In the genomic region with DNA sequence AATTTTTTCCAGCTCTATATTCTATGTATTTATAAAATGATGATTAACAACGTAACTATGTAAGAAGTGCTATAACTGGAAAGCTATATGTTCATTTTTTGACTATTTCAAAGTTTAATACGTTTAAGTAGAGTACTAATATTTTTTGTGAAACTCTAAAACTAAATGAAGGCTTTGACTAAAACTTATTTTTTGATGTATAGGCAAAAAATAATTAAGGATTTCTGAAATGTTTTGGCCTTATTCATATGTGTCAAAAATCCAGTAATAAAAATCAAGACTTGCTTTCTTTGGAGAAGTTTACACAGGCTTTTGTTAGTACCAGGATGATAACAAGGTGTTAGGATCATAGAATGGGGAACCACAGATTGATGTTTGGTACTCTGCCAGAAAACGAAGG, we compare ENCODE assay signal across 21 cellular contexts. TPM values are rescaled to one million over a fixed set of nuclear protein-coding genes. Genes with fewer than 3 reads are reported as not detected.
A peak's percentile ranks its signal among the peaks of the same experiment; 100 is the strongest.
DNase-seq lines count a peak whose midpoint lies in the region; ATAC-seq, FAIRE-seq and TF ChIP-seq lines count a peak whose summit lies in the region.
"Had no signal": no experiment of that assay in that cellular context is flagged by ENCODE, and none has a peak within 500 bp of the region (broad histone marks: within the 10 kb centered on the region; RNA-seq: fewer than 3 reads in every experiment).

No MANE protein-coding gene starts in this region.

- no peak overlapping the region for H3K23ac ChIP-seq in IMR-90 (ENCODE audit: low read depth, low read length)

- H2AFZ ChIP-seq in IMR-90 (replicated peaks; ENCODE audit: low read length, poor library complexity), result no peak overlapping the region
- H2AFZ ChIP-seq: GM23338 had no signal

- no peak for TF ChIP-seq CTCF in IMR-90 (conservative IDR thresholded peaks at IDR 0.05; ENCODE audit: low read depth, low read length)

- no peaks in the 10 kb centered on the region for H3K79me1 ChIP-seq in IMR-90 (ENCODE audit: low read depth in 1 of 2, low read length in 2 of 2)

- H3K4me3 ChIP-seq in IMR-90 (ENCODE audit: insufficient read depth, low read depth, low read length), result no peak overlapping the region
- no peak overlapping the region for H3K4me3 ChIP-seq in small intestine (ENCODE audit: low read depth in 1 of 2, low read length in 2 of 2)
- H3K4me3 ChIP-seq: BLaER1, GM12878, GM23338 had no signal

- FAIRE-seq in TTC549 (lab: Jason Lieb, UNC) (peak; percentile 69), small intestine (lab: Jason Lieb, UNC) (peak; percentile 59)
- FAIRE-seq: GM12878, GM19239 had no signal

- no peak overlapping the region for H4K5ac ChIP-seq in IMR-90 (ENCODE audit: low read depth, low read length)

- DNase-seq in NCI-H82 (lab: John Stamatoyannopoulos, UW) (peak; percentile 17), NCI-H82 treated with DMSO at 0.1 percent for 48 hours (lab: John Stamatoyannopoulos, UW; ENCODE audit: unreplicated experiment) (no peak), IMR-90 (no peak), small intestine (no peak), head of caudate nucleus (no peak), A172 (ENCODE audit: low spot score) (no peak)
- DNase-seq: 8988T; CD4-positive, CD25-positive, alpha-beta regulatory T cell; CD8-positive, alpha-beta T cell; DMS 273 treated with DMSO at 0.1 percent for 48 hours; DMS79; EL; GDM1; H9 had no signal

- POLR2A ChIA-PET in IMR-90 (lab: Charles Lee; ENCODE audit: unreplicated experiment), result no interaction called here

- WGBS in IMR-90 (ENCODE audit: extremely low coverage in 2 of 2, insufficient read length in 1 of 2), 2 experiments, result no CpG with 5 or more reads among the region's 3 CpGs
- 75 to 83% (median 77%) methylated on average over 3 of the region's 3 CpGs for WGBS in small intestine, 3 donors

- in situ Hi-C loops in IMR-90 (cut with MboI; ENCODE audit: low sequenced_read_pairs), result no loop called here

- no peak overlapping the region for H2BK15ac ChIP-seq in IMR-90 (ENCODE audit: low read depth, low read length)

- intact Hi-C loops in IMR-90 (cut with micrococcal nuclease), result no loop called here
- intact Hi-C loops in head of caudate nucleus (cut with DNase I), result no loop called here

- no peaks in the 10 kb centered on the region for H3K9me3 ChIP-seq in IMR-90 (ENCODE audit: control insufficient read depth, insufficient read depth, low read length)
- no peaks in the 10 kb centered on the region for H3K9me3 ChIP-seq in small intestine (ENCODE audit: control insufficient read depth, low read depth)

- no peak overlapping the region for H3K9ac ChIP-seq in IMR-90 (ENCODE audit: low read depth, low read length)
- H3K9ac ChIP-seq: BLaER1 had no signal

- CTCF ChIA-PET in IMR-90 (lab: Yijun Ruan, JAX), result interaction anchor here (1.4 kb wide), 1 partner anchor 9 kb away, joined by 3 read pairs; no protein-coding TSS in a partner anchor

- no peak overlapping the region for H2AK5ac ChIP-seq in IMR-90 (ENCODE audit: low read depth, low read length)

- no peaks in the 10 kb centered on the region for H4K20me1 ChIP-seq in IMR-90 (ENCODE audit: insufficient read depth, low read length)
- H4K20me1 ChIP-seq: BLaER1 had no signal

- TF ChIP-seq POLR2A in IMR-90 (IDR thresholded peaks at IDR 0.05; ENCODE audit: low read depth, low read length), result no peak

- no peaks in the 10 kb centered on the region for H3K4me1 ChIP-seq in IMR-90 (ENCODE audit: control insufficient read depth, insufficient read depth, low read length)
- H3K4me1 ChIP-seq in small intestine (ENCODE audit: control insufficient read depth in 2 of 2, insufficient read depth in 1 of 2, low read depth in 1 of 2, low read length in 1 of 2), result no peaks in the 10 kb centered on the region

- H3K56ac ChIP-seq in IMR-90 (ENCODE audit: extremely low read depth, insufficient read depth, low read length), result no peak overlapping the region

- no TSS peak for BruUV-seq in IMR-90 (replicated peaks; lab: Mats Ljungman, UMichigan)

- H3K27ac ChIP-seq in IMR-90 (ENCODE audit: insufficient read depth, low read length), result no peak overlapping the region
- H3K27ac ChIP-seq in small intestine (ENCODE audit: low read depth in 1 of 2, low read length in 1 of 2), result no peak overlapping the region
- H3K27ac ChIP-seq: BLaER1, C4-2B had no signal

- no peaks in the 10 kb centered on the region for H3K27me3 ChIP-seq in IMR-90 (ENCODE audit: control insufficient read depth, insufficient read depth, low read length)
- no peaks in the 10 kb centered on the region for H3K27me3 ChIP-seq in small intestine (ENCODE audit: control insufficient read depth in 2 of 2, insufficient read depth in 2 of 2, low read length in 2 of 2)

- H2BK20ac ChIP-seq in IMR-90 (ENCODE audit: low read depth, low read length), result no peak overlapping the region

- no peak overlapping the region for H3K18ac ChIP-seq in IMR-90 (ENCODE audit: low read depth, low read length)

- no peak overlapping the region for H3K4ac ChIP-seq in IMR-90 (ENCODE audit: low read depth, low read length)

- H3K14ac ChIP-seq in IMR-90 (replicated peaks; ENCODE audit: low read depth, low read length), result no peak overlapping the region

- no peaks in the 10 kb centered on the region for H3K36me3 ChIP-seq in IMR-90 (ENCODE audit: control insufficient read depth, insufficient read depth, low read length)
- H3K36me3 ChIP-seq in small intestine (ENCODE audit: control insufficient read depth in 2 of 2, insufficient read depth in 2 of 2, low read length in 2 of 2), result no peaks in the 10 kb centered on the region
- H3K36me3 ChIP-seq: BLaER1 had no signal

- H2AK9ac ChIP-seq in IMR-90 (replicated peaks; ENCODE audit: low read depth, low read length, poor library complexity), result no peak overlapping the region

- dilution Hi-C loops in IMR-90 (cut with HindIII; ENCODE audit: low sequenced_read_pairs, unreplicated experiment), result no loop called here

- no peak overlapping the region for H2BK120ac ChIP-seq in IMR-90 (ENCODE audit: low read depth, low read length)

- H4K91ac ChIP-seq in IMR-90 (ENCODE audit: insufficient read depth, low read depth, low read length), result no peak overlapping the region

- H3K4me2 ChIP-seq in IMR-90 (ENCODE audit: low read depth, low read length), result no peak overlapping the region
- H3K4me2 ChIP-seq: BLaER1, GM23338 had no signal

- H2BK5ac ChIP-seq in IMR-90 (ENCODE audit: low read depth, low read length, poor library complexity, severe bottlenecking), result no peak overlapping the region

- H4K8ac ChIP-seq in IMR-90 (ENCODE audit: low read depth in 2 of 2, low read length in 2 of 2), result no peak overlapping the region

- no peak for ATAC-seq in IMR-90 (ENCODE audit: low read depth)
- ATAC-seq: CD8-positive, alpha-beta T cell; GM12878; GM23338; HCT116 had no signal

- no peak for TF ChIP-seq RAD21 in IMR-90 (IDR thresholded peaks at IDR 0.05; ENCODE audit: low read length)

- no peaks in the 10 kb centered on the region for H3K9me1 ChIP-seq in IMR-90 (ENCODE audit: insufficient read depth, low read length)

TF ChIP-seq in IMR-90, 13 proteins besides CTCF, POLR2A, EP300 and RAD21:
- TF ChIP-seq, protein P1, sequence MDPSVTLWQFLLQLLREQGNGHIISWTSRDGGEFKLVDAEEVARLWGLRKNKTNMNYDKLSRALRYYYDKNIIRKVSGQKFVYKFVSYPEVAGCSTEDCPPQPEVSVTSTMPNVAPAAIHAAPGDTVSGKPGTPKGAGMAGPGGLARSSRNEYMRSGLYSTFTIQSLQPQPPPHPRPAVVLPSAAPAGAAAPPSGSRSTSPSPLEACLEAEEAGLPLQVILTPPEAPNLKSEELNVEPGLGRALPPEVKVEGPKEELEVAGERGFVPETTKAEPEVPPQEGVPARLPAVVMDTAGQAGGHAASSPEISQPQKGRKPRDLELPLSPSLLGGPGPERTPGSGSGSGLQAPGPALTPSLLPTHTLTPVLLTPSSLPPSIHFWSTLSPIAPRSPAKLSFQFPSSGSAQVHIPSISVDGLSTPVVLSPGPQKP (IDR thresholded peaks at IDR 0.05; ENCODE audit: borderline replicate concordance, low read depth, low read length), result no peak
- TF ChIP-seq MAFK (IDR thresholded peaks at IDR 0.05; ENCODE audit: low read depth, low read length) (peak; percentile 28; the same call in 1 of the 2 replicates), SMC3 (IDR thresholded peaks at IDR 0.05; ENCODE audit: low read depth, low read length) (no peak), RFX5 (IDR thresholded peaks at IDR 0.05; ENCODE audit: low read depth, low read length) (no peak)

RNA-seq across cellular contexts. Expression of a gene that starts 58.2 kb away (rescaled TPM):
- 50.9 and 52.5 TPM in 2 replicates for total RNA-seq in IMR-90 (2012; rRNA removed)
- 22.4 and 23.8 TPM in 2 replicates for polyA plus RNA-seq in IMR-90 (2012; rRNA removed)
- polyA plus RNA-seq in IMR-90 (2012; cell fraction: cytosol; rRNA removed), result 9.9 and 12.5 TPM in 2 replicates
- polyA plus RNA-seq in IMR-90 (2012; cell fraction: nucleus; rRNA removed; ENCODE audit: low replicate concordance), result 12.0 and 32.4 TPM in 2 replicates
- 10 to 100 TPM in 2 of 3 donors, 1 to 10 TPM in 1; 2.0 to 18.5 (median 12.2) TPM for polyA plus RNA-seq in small intestine
- total RNA-seq in A172 (2014; rRNA removed; shearing (Covaris generic)), result 20.2 and 35.0 TPM in 2 replicates
- total RNA-seq: GM23338 had no signal
